13 cellular contexts compared by ENCODE assay signal in the genomic region with DNA sequence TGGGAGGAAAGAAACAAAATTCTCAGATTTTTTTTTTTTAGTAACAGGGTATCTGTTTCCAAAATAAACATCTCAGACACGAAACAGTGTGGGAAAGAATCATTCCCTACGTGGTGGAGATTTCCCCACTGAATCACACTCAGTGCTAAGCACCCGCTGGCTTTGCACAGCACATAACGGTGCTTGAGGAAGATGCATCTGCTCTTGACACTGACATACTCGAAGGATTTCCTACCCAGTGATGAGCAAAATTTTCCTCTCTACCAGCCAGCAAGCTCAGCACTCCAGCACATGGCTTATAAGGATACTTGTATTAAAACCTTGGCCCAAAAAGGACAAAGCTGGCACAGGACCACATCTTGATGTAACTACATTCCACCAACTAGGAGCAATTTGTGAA. TPM values are rescaled to one million over a fixed set of nuclear protein-coding genes. Genes with fewer than 3 reads are reported as not detected.
DNase-seq lines count a peak whose midpoint lies in the region; ATAC-seq and TF ChIP-seq lines count a peak whose summit lies in the region.
"Had no signal": no experiment of that assay in that cellular context is flagged by ENCODE, and none has a peak within 500 bp of the region (broad histone marks: within the 10 kb centered on the region; RNA-seq: fewer than 3 reads in every experiment).

No MANE protein-coding gene starts in this region.

- no peaks in the 10 kb centered on the region for H3K9me2 ChIP-seq in PC-9 (ENCODE audit: insufficient read depth)

- H3K4me3 ChIP-seq in choroid plexus epithelial cell (ENCODE audit: low read depth, low read length): no peak overlapping the region
- no peak overlapping the region for H3K4me3 ChIP-seq in uterus
- H3K4me3 ChIP-seq in PC-9: no peak overlapping the region

- H3K27me3 ChIP-seq in uterus: no peaks in the 10 kb centered on the region
- H3K27me3 ChIP-seq in PC-9 (ENCODE audit: insufficient read depth, low read depth): no peaks in the 10 kb centered on the region

- DNase-seq in activated naive CD4-positive, alpha-beta T cell treated with anti-CD3 and anti-CD28 coated beads, Interleukin-2, amount 50 U/mL, for 16 hours: no peak
- peak; percentile 92 for DNase-seq in choroid plexus epithelial cell (ENCODE audit: low read depth)
- no peak for DNase-seq in mesothelial cell of epicardium (ENCODE audit: low spot score in 2 of 2, unreplicated experiment in 2 of 2)
- DNase-seq in uterus: peak; percentile 74 to 91
- DNase-seq in left lobe of liver (ENCODE audit: low spot score): no peak
- no peak for DNase-seq in PC-9
- DNase-seq: foreskin melanocyte, NCI-H446 treated with DMSO at 0.1 percent for 48 hours had no signal

- no peak for TF ChIP-seq CTCF in choroid plexus epithelial cell (conservative IDR thresholded peaks at IDR 0.05; ENCODE audit: low read depth, low read length)
- TF ChIP-seq CTCF in mesothelial cell of epicardium (IDR thresholded peaks at IDR 0.05; ENCODE audit: unreplicated experiment): no peak
- TF ChIP-seq CTCF in uterus (IDR thresholded peaks at IDR 0.05): no peak
- no peak for TF ChIP-seq CTCF in PC-9 (conservative IDR thresholded peaks at IDR 0.05)

- H3K9me3 ChIP-seq in uterus (no peaks in the 10 kb centered on the region), PC-9 (ENCODE audit: insufficient read depth, low read depth) (no peaks in the 10 kb centered on the region)

- H3K79me2 ChIP-seq in PC-9 (ENCODE audit: low read depth): no peaks in the 10 kb centered on the region
- H3K79me2 ChIP-seq: parathyroid adenoma had no signal

- TF ChIP-seq POLR2A in uterus (IDR thresholded peaks at IDR 0.05): no peak

- H3K4me3 Mint-ChIP-seq in activated naive CD4-positive, alpha-beta T cell treated with anti-CD3 and anti-CD28 coated beads, Interleukin-2, amount 50 U/mL, for 24 hours: no peak overlapping the region
- H3K4me3 Mint-ChIP-seq in mesothelial cell of epicardium: no peak overlapping the region
- H3K4me3 Mint-ChIP-seq: T-helper 1 cell treated with Interleukin-12 subunit alpha and Interleukin-12 subunit beta and Interleukin-4 antibody, amounts not matched to agents 30 μg/mL and 1 μg/mL, for 36 hours had no signal

- H3K4me1 Mint-ChIP-seq in activated naive CD4-positive, alpha-beta T cell treated with anti-CD3 and anti-CD28 coated beads, Interleukin-2, amount 50 U/mL, for 24 hours: peaks cover 16% of the 10 kb centered on the region
- no peaks in the 10 kb centered on the region for H3K4me1 Mint-ChIP-seq in mesothelial cell of epicardium

- H3K27ac Mint-ChIP-seq in activated naive CD4-positive, alpha-beta T cell treated with anti-CD3 and anti-CD28 coated beads, Interleukin-2, amount 50 U/mL, for 24 hours: peak overlapping the region; percentile 68
- H3K27ac Mint-ChIP-seq in mesothelial cell of epicardium: peak overlapping the region; percentile 25
- H3K27ac Mint-ChIP-seq: T-helper 1 cell treated with Interleukin-12 subunit alpha and Interleukin-12 subunit beta and Interleukin-4 antibody, amounts not matched to agents 30 μg/mL and 1 μg/mL, for 36 hours had no signal

- no peak overlapping the region for H3K4me2 ChIP-seq in PC-9

- intact Hi-C loops in uterus (cut with DNase I; ENCODE audit: low total_unique reads): no loop called here
- intact Hi-C loops in PC-9 (cut with micrococcal nuclease; ENCODE audit: unreplicated experiment): no loop called here

- H2AFZ ChIP-seq in PC-9: no peak overlapping the region
- H2AFZ ChIP-seq: parathyroid adenoma had no signal

- H3K27me3 Mint-ChIP-seq in activated naive CD4-positive, alpha-beta T cell treated with anti-CD3 and anti-CD28 coated beads, Interleukin-2, amount 50 U/mL, for 24 hours: no peaks in the 10 kb centered on the region
- H3K27me3 Mint-ChIP-seq in mesothelial cell of epicardium (ENCODE audit: low read depth): no peaks in the 10 kb centered on the region

- POLR2A ChIA-PET in PC-9 (lab: Charles Lee; ENCODE audit: unreplicated experiment): no interaction called here

- H3K36me3 ChIP-seq in uterus (no peaks in the 10 kb centered on the region), PC-9 (ENCODE audit: low read depth) (peaks cover 25% of the 10 kb centered on the region)

- no peaks in the 10 kb centered on the region for H3K4me1 ChIP-seq in uterus
- H3K4me1 ChIP-seq in PC-9 (replicated peaks; ENCODE audit: insufficient read depth): no peaks in the 10 kb centered on the region
- H3K4me1 ChIP-seq: parathyroid adenoma had no signal

- H4K20me1 ChIP-seq in PC-9 (ENCODE audit: insufficient read depth): no peaks in the 10 kb centered on the region; the same call in 1 of the 2 replicates

- CTCF ChIA-PET in PC-9 (lab: Charles Lee): no interaction called here

- peak overlapping the region; percentile 71 to 94 for H3K27ac ChIP-seq in uterus
- H3K27ac ChIP-seq in PC-9: no peak overlapping the region
- H3K27ac ChIP-seq: C4-2B, parathyroid adenoma had no signal

- BruUV-seq in PC-9 (replicated peaks; lab: Mats Ljungman, UMichigan): no TSS peak

- no peaks in the 10 kb centered on the region for H3K9me3 Mint-ChIP-seq in activated naive CD4-positive, alpha-beta T cell treated with anti-CD3 and anti-CD28 coated beads, Interleukin-2, amount 50 U/mL, for 24 hours
- no peaks in the 10 kb centered on the region for H3K9me3 Mint-ChIP-seq in mesothelial cell of epicardium
- H3K9me3 Mint-ChIP-seq: T-helper 1 cell treated with Interleukin-12 subunit alpha and Interleukin-12 subunit beta and Interleukin-4 antibody, amounts not matched to agents 30 μg/mL and 1 μg/mL, for 36 hours had no signal

- H3K36me3 Mint-ChIP-seq in activated naive CD4-positive, alpha-beta T cell treated with anti-CD3 and anti-CD28 coated beads, Interleukin-2, amount 50 U/mL, for 24 hours: peaks cover 12% of the 10 kb centered on the region
- H3K36me3 Mint-ChIP-seq in mesothelial cell of epicardium: peaks cover 37% of the 10 kb centered on the region

- peaks cover 5% of the 10 kb centered on the region for H3F3A ChIP-seq in PC-9 (ENCODE audit: insufficient read depth, low read depth)

- ATAC-seq in HG03139 (IDR thresholded peaks at IDR 0.05; ENCODE audit: unreplicated experiment) (no peak), left lobe of liver (no peak)

RNA-seq across cellular contexts. Expression of gene ANKFY1, which starts 59.1 kb away (rescaled TPM):
- 60.4 to 64.5 TPM (median 64.3 TPM) in 3 replicates for total RNA-seq in mesothelial cell of epicardium
- 10 to 100 TPM; 17.6 to 69.5 (median 52.8) TPM for total RNA-seq in uterus
- 31.0 TPM for total RNA-seq in left lobe of liver
- total RNA-seq in PC-9 (2021): 63.9 and 74.5 TPM in 2 replicates

Comparison
In these comparisons a context has a peak if more than half of its experiments do, and no peak if none do; other contexts are left out.
1. DNase-seq: peak in choroid plexus epithelial cell (single experiment) and uterus (2 of 2); none in activated naive CD4-positive, alpha-beta T cell treated with anti-CD3 and anti-CD28 coated beads, Interleukin-2, amount 50 U/mL, for 16 hours (single experiment), mesothelial cell of epicardium (0 of 2), left lobe of liver (single experiment) and PC-9 (0 of 2).